10 cellular contexts compared by ENCODE assay signal in the genomic region with DNA sequence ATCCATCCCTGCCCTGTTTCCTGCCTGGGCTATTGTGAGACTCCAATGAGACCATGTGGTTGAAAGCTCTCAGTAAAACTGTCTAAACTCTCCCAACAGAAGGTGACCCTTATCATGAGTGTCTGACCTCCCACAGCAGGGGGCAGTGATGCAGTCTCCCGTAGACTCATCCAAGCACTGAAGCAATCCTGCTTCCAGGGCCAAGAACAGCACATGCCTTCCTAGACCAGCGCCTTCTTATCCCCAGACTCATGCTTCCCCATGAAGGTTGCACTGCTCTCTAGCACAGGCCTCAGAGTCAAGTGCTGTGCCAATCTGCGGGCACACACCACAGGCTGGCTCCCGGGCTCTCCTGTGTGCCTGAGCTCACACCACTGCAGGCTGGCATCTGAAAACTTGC.
DNase-seq lines count a peak whose midpoint lies in the region; ATAC-seq and TF ChIP-seq lines count a peak whose summit lies in the region.
"Had no signal": no experiment of that assay in that cellular context is flagged by ENCODE, and none has a peak within 500 bp of the region (broad histone marks: within the 10 kb centered on the region; RNA-seq: fewer than 3 reads in every experiment).

No MANE protein-coding gene starts in this region.

- no peak overlapping the region for H3K4me3 Mint-ChIP-seq in CD14-positive monocyte

- no peaks in the 10 kb centered on the region for H3K9me3 Mint-ChIP-seq in CD14-positive monocyte

- H3K27ac Mint-ChIP-seq in CD14-positive monocyte, result no peak overlapping the region

- peaks cover 1 to 2% (median 2%) of the 10 kb centered on the region in 3 donors for H3K27me3 Mint-ChIP-seq in CD14-positive monocyte (ENCODE audit: low read depth in 3 of 3)

- peaks cover 20 to 36% of the 10 kb centered on the region in 2 donors for H3K36me3 Mint-ChIP-seq in CD14-positive monocyte

- TF ChIP-seq CTCF in CD14-positive monocyte (IDR thresholded peaks at IDR 0.05), result no peak

- peak; percentile 22 for ATAC-seq in left colon
- ATAC-seq in GM18498 (IDR thresholded peaks at IDR 0.05; ENCODE audit: unreplicated experiment), result no peak

- intact Hi-C loops in left colon (cut with DNase I, micrococcal nuclease), result no loop called here
- intact Hi-C loops in CD14-positive monocyte (cut with micrococcal nuclease), result loop anchor here in 1 of 2 donors (10.0 kb wide), 1 partner anchor 94 kb away; no protein-coding TSS in a partner anchor

- H3K4me1 Mint-ChIP-seq in CD14-positive monocyte, result peaks cover 20% of the 10 kb centered on the region

- DNase-seq in HT1080 (ENCODE audit: low read depth) (peak; percentile 81), brain pericyte (ENCODE audit: low read depth, low spot score) (peak; percentile 94), left colon (no peak), substantia nigra (lab: John Stamatoyannopoulos, UW) (peak in 20 of 49 donors; percentile 5 to 54 (median 28)), CD14-positive monocyte (ENCODE audit: low spot score) (no peak)
- no peak for DNase-seq in stimulated activated CD4-positive, alpha-beta T cell treated with anti-CD3 and anti-CD28 coated beads, Interleukin-15, amount 100 ng/mL, for 24 hours
- DNase-seq in stimulated activated naive CD4-positive, alpha-beta T cell treated with Interleukin-2 at 50 U/mL for 16 hours (lab: John Stamatoyannopoulos, UW), result no peak
- DNase-seq: activated CD8-positive, alpha-beta memory T cell treated with anti-CD3 and anti-CD28 coated beads, Interleukin-2, amount 50 U/mL, for 48 hours; NK-92 treated with Interleukin-12 subunit alpha and Interleukin-12 subunit beta, amount 100 ng/mL, for 24 hours had no signal

- H3K27ac ChIP-seq in substantia nigra (ENCODE audit: low read depth, low read length, poor library complexity, severe bottlenecking), result peak overlapping the region; percentile 26

Comparison
In these comparisons a context has a peak if more than half of its experiments do, and no peak if none do; other contexts are left out.
1. DNase-seq: peak in HT1080 (single experiment) and brain pericyte (single experiment); none in left colon (0 of 2), CD14-positive monocyte (single experiment), stimulated activated CD4-positive, alpha-beta T cell treated with anti-CD3 and anti-CD28 coated beads, Interleukin-15, amount 100 ng/mL, for 24 hours (single experiment) and stimulated activated naive CD4-positive, alpha-beta T cell treated with Interleukin-2 at 50 U/mL for 16 hours (single experiment).